Comparison of ENCODE assay signal across 2 cellular contexts in genomic region chr14:76138119-76138757, GRCh38.
TF ChIP-seq lines count a peak whose summit lies in the region.

No MANE protein-coding gene starts in this region.

TF ChIP-seq in IMR-90, 13 proteins besides CTCF, POLR2A, EP300 and RAD21:
- no peak for TF ChIP-seq NFE2L2 (IDR thresholded peaks at IDR 0.05; ENCODE audit: low read depth, low read length)
- no peak for TF ChIP-seq BHLHE40 (IDR thresholded peaks at IDR 0.05; ENCODE audit: low read depth, low read length)
- no peak for TF ChIP-seq CHD1 (IDR thresholded peaks at IDR 0.05; ENCODE audit: low read depth, low read length)
- no peak for TF ChIP-seq MAZ (IDR thresholded peaks at IDR 0.05; ENCODE audit: borderline replicate concordance, low read depth, low read length)
- TF ChIP-seq SMC3 (IDR thresholded peaks at IDR 0.05; ENCODE audit: low read depth, low read length) = no peak
- no peak for TF ChIP-seq MXI1 (IDR thresholded peaks at IDR 0.05; ENCODE audit: borderline replicate concordance, low read depth, low read length)
- no peak for TF ChIP-seq CEBPB (IDR thresholded peaks at IDR 0.05; ENCODE audit: low read depth, low read length)
- TF ChIP-seq RCOR1 (IDR thresholded peaks at IDR 0.05; ENCODE audit: insufficient replicate concordance, low read length) = no peak
- no peak for TF ChIP-seq FOS (IDR thresholded peaks at IDR 0.05; ENCODE audit: low read depth, low read length)
- no peak for TF ChIP-seq ELK1 (IDR thresholded peaks at IDR 0.05; ENCODE audit: borderline replicate concordance, low read depth, low read length)
- TF ChIP-seq RFX5 (IDR thresholded peaks at IDR 0.05; ENCODE audit: low read depth, low read length) = no peak
- no peak for TF ChIP-seq MAFK (IDR thresholded peaks at IDR 0.05; ENCODE audit: low read depth, low read length)

TF ChIP-seq in H1, 55 proteins besides CTCF, POLR2A, EP300 and RAD21:
- TF ChIP-seq ASH2L (IDR thresholded peaks at IDR 0.05; ENCODE audit: low read length) (peak; percentile 71), SIX5 (IDR thresholded peaks at IDR 0.05; ENCODE audit: low read depth, low read length) (no peak)
